ENCODE assay signal across 4 cellular contexts in genomic region chr3:137338400-137338799, GRCh38.
DNase-seq lines count a peak whose midpoint lies in the region; ATAC-seq, FAIRE-seq and TF ChIP-seq lines count a peak whose summit lies in the region.
"Not testable (repeated sequence)": the region's sequence is repeated elsewhere in the genome, so short reads cannot be mapped to it uniquely, and the experiment has no call there.

No MANE protein-coding gene starts in this region.

- POLR2A ChIA-PET in HEK293 (lab: Yijun Ruan, JAX); GM12878 (lab: Charles Lee): not testable (repeated sequence)

- H3K4me1 ChIP-seq in HEK293 (ENCODE audit: control insufficient read depth, insufficient read depth, low read length); GM12878 (ENCODE audit: control insufficient read depth, insufficient read depth, low read length); mesenchymal stem cell (ENCODE audit: control insufficient read depth, insufficient read depth, low read depth, low read length); trophoblast cell (ENCODE audit: control insufficient read depth in 1 of 2, insufficient read depth in 2 of 2, low read length in 2 of 2): not testable (repeated sequence)

- not testable (repeated sequence) for H2BK120ac ChIP-seq in mesenchymal stem cell (ENCODE audit: low read depth, low read length); trophoblast cell (ENCODE audit: insufficient read depth, low read length, poor library complexity)

- not testable (repeated sequence) for TF ChIP-seq RAD21 in GM12878 (IDR thresholded peaks at IDR 0.05; ENCODE audit: insufficient read depth, low read depth, low read length)

- H3K4me2 ChIP-seq in GM12878 (ENCODE audit: control insufficient read depth, insufficient read depth); mesenchymal stem cell (ENCODE audit: low read length, poor library complexity, severe bottlenecking); trophoblast cell (ENCODE audit: low read length): not testable (repeated sequence)

- not testable (repeated sequence) for H3K79me2 ChIP-seq in GM12878 (ENCODE audit: control insufficient read depth, insufficient read depth, low read length); trophoblast cell (ENCODE audit: control insufficient read depth, insufficient read depth, low read length, poor library complexity)

- CTCF ChIA-PET in HEK293 (lab: Yijun Ruan, JAX); GM12878 (lab: Yijun Ruan, JAX): not testable (repeated sequence)

- FAIRE-seq in GM12878 (lab: Jason Lieb, UNC): not testable (repeated sequence)

- H3K36me3 ChIP-seq in HEK293 (ENCODE audit: control insufficient read depth in 2 of 2, insufficient read depth in 1 of 2, low read length in 2 of 2); GM12878 (ENCODE audit: control insufficient read depth in 2 of 2, insufficient read depth in 2 of 2, low read length in 1 of 2); mesenchymal stem cell (ENCODE audit: control insufficient read depth in 1 of 2, insufficient read depth in 2 of 2, low read depth in 1 of 2, low read length in 2 of 2); trophoblast cell (ENCODE audit: control insufficient read depth in 1 of 2, insufficient read depth in 2 of 2, low read length in 2 of 2): not testable (repeated sequence)

- in situ Hi-C loops in GM12878 (cut with MboI): not testable (repeated sequence)

- not testable (repeated sequence) for H2BK12ac ChIP-seq in mesenchymal stem cell (ENCODE audit: low read length in 2 of 2); trophoblast cell (ENCODE audit: low read length)

- not testable (repeated sequence) for H4K91ac ChIP-seq in mesenchymal stem cell (ENCODE audit: low read length); trophoblast cell (ENCODE audit: low read depth, low read length)

- not testable (repeated sequence) for H3K79me1 ChIP-seq in mesenchymal stem cell (replicated peaks; ENCODE audit: low read length, poor library complexity, severe bottlenecking); trophoblast cell (ENCODE audit: low read length)

- not testable (repeated sequence) for H2AK5ac ChIP-seq in mesenchymal stem cell (ENCODE audit: low read length, severe bottlenecking); trophoblast cell (ENCODE audit: low read length)

- H3K14ac ChIP-seq in mesenchymal stem cell (ENCODE audit: low read length in 2 of 2); trophoblast cell (ENCODE audit: low read length): not testable (repeated sequence)

- H3K4ac ChIP-seq in mesenchymal stem cell (ENCODE audit: low read depth in 1 of 2, low read length in 2 of 2); trophoblast cell (ENCODE audit: low read depth, low read length): not testable (repeated sequence)

- H3K27ac ChIP-seq in HEK293 (ENCODE audit: extremely low read depth, low read depth, low read length); GM12878 (ENCODE audit: control insufficient read depth, insufficient read depth); mesenchymal stem cell (ENCODE audit: low read length, poor library complexity, severe bottlenecking); trophoblast cell (ENCODE audit: low read depth, low read length): not testable (repeated sequence)

- not testable (repeated sequence) for H3K9ac ChIP-seq in GM12878 (ENCODE audit: control insufficient read depth, insufficient read depth, low read length); mesenchymal stem cell (ENCODE audit: low read length); trophoblast cell (ENCODE audit: low read length)

- DNase-seq in GM12878 (ENCODE audit: low read depth, low spot score); mesenchymal stem cell; trophoblast cell: not testable (repeated sequence)

- not testable (repeated sequence) for H3K27me3 ChIP-seq in GM12878 (replicated peaks in 1 of 2; ENCODE audit: control insufficient read depth in 2 of 2, insufficient read depth in 2 of 2, low read length in 1 of 2); mesenchymal stem cell (ENCODE audit: control insufficient read depth in 1 of 2, insufficient read depth in 1 of 2, low read length in 2 of 2); trophoblast cell (ENCODE audit: insufficient read depth, low read length)

- not testable (repeated sequence) for H3K4me3 ChIP-seq in HEK293 (ENCODE audit: low read depth, low read length); GM12878; mesenchymal stem cell (ENCODE audit: insufficient read depth in 1 of 2, low read depth in 1 of 2, low read length in 2 of 2)
- H3K4me3 ChIP-seq in trophoblast cell (ENCODE audit: low read depth, low read length): peak overlapping the region; percentile 48

- TF ChIP-seq EP300 in GM12878 (IDR thresholded peaks at IDR 0.05; ENCODE audit: borderline replicate concordance in 1 of 2, control insufficient read depth in 1 of 2, low read depth in 2 of 2, low read length in 2 of 2): not testable (repeated sequence)

- not testable (repeated sequence) for H4K12ac ChIP-seq in trophoblast cell (ENCODE audit: low read depth, low read length)

- WGBS in GM12878 (ENCODE audit: insufficient coverage, insufficient replicate concordance, low lambda C conversion rate, missing lambda C conversion rate): 15% methylated on average over 5 of the region's 5 CpGs
- 58% methylated on average over 5 of the region's 5 CpGs for WGBS in mesenchymal stem cell
- WGBS in trophoblast cell (ENCODE audit: extremely low coverage, insufficient coverage, insufficient read length): no CpG with 5 or more reads among the region's 5 CpGs

- not testable (repeated sequence) for H3K23ac ChIP-seq in mesenchymal stem cell (ENCODE audit: low read length in 2 of 2); trophoblast cell (ENCODE audit: low read length)

- BruUV-seq in GM12878 (replicated peaks; lab: Mats Ljungman, UMichigan): not testable (repeated sequence)

- not testable (repeated sequence) for TF ChIP-seq POLR2A in GM12878 (IDR thresholded peaks at IDR 0.05; ENCODE audit: low read depth, low read length)

- SMC1A ChIA-PET in GM12878 (lab: Charles Lee; ENCODE audit: uncharacterized antibody, unreplicated experiment): not testable (repeated sequence)

- not testable (repeated sequence) for H4K20me1 ChIP-seq in GM12878 (ENCODE audit: control insufficient read depth, insufficient read depth)

- RAD21 ChIA-PET in GM12878 (lab: Charles Lee; ENCODE audit: unreplicated experiment): not testable (repeated sequence)

- H2BK15ac ChIP-seq in mesenchymal stem cell (ENCODE audit: low read depth, poor library complexity, severe bottlenecking): not testable (repeated sequence)

- H2AFZ ChIP-seq in GM12878 (ENCODE audit: control insufficient read depth, low read depth, low read length); trophoblast cell (ENCODE audit: insufficient read depth, low read length, poor library complexity): not testable (repeated sequence)
- H2AFZ ChIP-seq in mesenchymal stem cell (ENCODE audit: low read depth, low read length): peak overlapping the region; percentile 39

- not testable (repeated sequence) for H4K8ac ChIP-seq in mesenchymal stem cell (ENCODE audit: low read length); trophoblast cell (ENCODE audit: low read depth, low read length)

- H3K18ac ChIP-seq in mesenchymal stem cell (ENCODE audit: low read depth in 1 of 2, low read length in 2 of 2); trophoblast cell (ENCODE audit: low read length): not testable (repeated sequence)

- not testable (repeated sequence) for H2BK5ac ChIP-seq in mesenchymal stem cell (ENCODE audit: low read depth, low read length, poor library complexity, severe bottlenecking); trophoblast cell (ENCODE audit: low read depth, low read length, poor library complexity)

- intact Hi-C loops in GM12878 (cut with micrococcal nuclease; ENCODE audit: unreplicated experiment): not testable (repeated sequence)

- H3K9me3 ChIP-seq in HEK293 (ENCODE audit: control insufficient read depth, insufficient read depth, low read depth, low read length); trophoblast cell (ENCODE audit: insufficient read depth, low read depth, low read length): not testable (repeated sequence)
- H3K9me3 ChIP-seq in GM12878 (replicated peaks; ENCODE audit: control insufficient read depth, insufficient read depth, low read length) (peaks cover 20% of the 10 kb centered on the region), mesenchymal stem cell (ENCODE audit: control insufficient read depth, low read length) (peaks cover 16% of the 10 kb centered on the region)

- TF ChIP-seq CTCF in HEK293 (tag by site-specific recombination; IDR thresholded peaks at IDR 0.05); GM12878 (IDR thresholded peaks at IDR 0.05 in 2 of 3, conservative IDR thresholded peaks at IDR 0.05 in 1 of 3; ENCODE audit: control insufficient read depth in 2 of 3, extremely low read depth in 1 of 3, insufficient read depth in 1 of 3, low read depth in 3 of 3, low read length in 3 of 3): not testable (repeated sequence)

- ATAC-seq in GM12878: not testable (repeated sequence)

TF ChIP-seq in HEK293, 187 proteins besides CTCF, POLR2A, EP300 and RAD21:
- TF ChIP-seq SETDB1 (IDR thresholded peaks at IDR 0.05; ENCODE audit: insufficient read length, low read length): peak; percentile 45
TF ChIP-seq in HEK293: peak in this region for 1; not testable (repeated sequence) for 186.
